Comparison of ENCODE assay signal across 8 cellular contexts in the genomic region with DNA sequence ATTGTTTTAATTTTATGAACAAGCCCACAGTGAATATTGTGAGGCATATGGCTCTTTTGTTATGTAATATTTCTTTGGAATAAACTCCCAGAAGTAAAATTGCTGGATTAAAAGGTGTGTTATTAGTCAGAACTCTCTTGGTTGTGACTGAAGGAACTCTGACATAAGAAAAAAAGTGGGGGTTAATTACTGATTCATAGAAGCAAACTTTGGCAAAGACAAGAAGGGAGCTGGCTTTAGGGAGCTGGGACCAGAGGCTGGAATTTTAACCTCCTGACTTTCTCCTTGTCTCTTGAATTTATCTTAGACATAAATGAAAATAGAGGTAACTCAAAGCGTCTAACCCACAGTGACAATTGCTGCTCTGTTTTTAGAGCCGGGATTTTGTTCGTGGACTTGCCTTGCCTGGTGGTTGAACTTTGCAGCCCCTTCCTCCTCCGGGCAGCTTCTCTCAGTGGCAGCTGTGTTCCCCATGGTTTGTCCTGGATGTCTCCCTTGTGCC. TPM values are rescaled to one million over a fixed set of nuclear protein-coding genes. Genes with fewer than 3 reads are reported as not detected.
DNase-seq lines count a peak whose midpoint lies in the region; ATAC-seq and TF ChIP-seq lines count a peak whose summit lies in the region.

No MANE protein-coding gene starts in this region.

- H3K36me3 Mint-ChIP-seq in effector memory CD8-positive, alpha-beta T cell (ENCODE audit: insufficient read depth) = peaks cover 15% of the 10 kb centered on the region
- no peaks in the 10 kb centered on the region for H3K36me3 Mint-ChIP-seq in nephron progenitor cell (ENCODE audit: low read depth)

- DNase-seq in ELR (ENCODE audit: low read depth) (peak; percentile 67), NCI-H446 treated with DMSO at 0.1 percent for 48 hours (lab: John Stamatoyannopoulos, UW) (peak; percentile 12), nephron progenitor cell (no peak), H4 (ENCODE audit: low spot score) (no peak)
- DNase-seq in effector memory CD8-positive, alpha-beta T cell = no peak

- H3K9me3 Mint-ChIP-seq in effector memory CD8-positive, alpha-beta T cell = no peaks in the 10 kb centered on the region
- H3K9me3 Mint-ChIP-seq in nephron progenitor cell = peaks cover 7% of the 10 kb centered on the region

- H3K27ac Mint-ChIP-seq in effector memory CD8-positive, alpha-beta T cell = peak overlapping the region; percentile 98 to 99
- peak overlapping the region; percentile 42 for H3K27ac Mint-ChIP-seq in nephron progenitor cell

- H3K4me1 Mint-ChIP-seq in effector memory CD8-positive, alpha-beta T cell (ENCODE audit: low read depth in 2 of 2) = peaks cover 3 to 16% of the 10 kb centered on the region in 2 donors
- H3K4me1 Mint-ChIP-seq in nephron progenitor cell = peaks cover 25% of the 10 kb centered on the region

- ATAC-seq in effector memory CD8-positive, alpha-beta T cell (replicated peaks) = no peak
- ATAC-seq in HG02852 (IDR thresholded peaks at IDR 0.05; ENCODE audit: unreplicated experiment) = no peak
- no peak for ATAC-seq in GM19351 (IDR thresholded peaks at IDR 0.05; ENCODE audit: unreplicated experiment)
- no peak for ATAC-seq in GM18502 (IDR thresholded peaks at IDR 0.05; ENCODE audit: poor library complexity, unreplicated experiment)

- peak overlapping the region; percentile 95 to 96 for H3K4me3 Mint-ChIP-seq in effector memory CD8-positive, alpha-beta T cell
- H3K4me3 Mint-ChIP-seq in nephron progenitor cell = peak overlapping the region; percentile 86

- TF ChIP-seq CTCF in nephron progenitor cell (IDR thresholded peaks at IDR 0.05) = no peak

- no peaks in the 10 kb centered on the region for H3K27me3 Mint-ChIP-seq in effector memory CD8-positive, alpha-beta T cell
- H3K27me3 Mint-ChIP-seq in nephron progenitor cell (ENCODE audit: low read depth, poor library complexity) = peaks cover 20% of the 10 kb centered on the region

RNA-seq across cellular contexts. Expression of a gene that starts 27.9 kb away (rescaled TPM):
- 4.5 and 6.9 TPM in 2 replicates for total RNA-seq in H4 (2014; rRNA removed; shearing (Covaris generic))

Comparison
In these comparisons a context has a peak if more than half of its experiments do, and no peak if none do; other contexts are left out.
1. DNase-seq: peak in ELR (single experiment) and NCI-H446 treated with DMSO at 0.1 percent for 48 hours (single experiment); none in effector memory CD8-positive, alpha-beta T cell (0 of 3), nephron progenitor cell (single experiment) and H4 (single experiment).